In genomic region chr1:247332901-247333361, GRCh38 we compare ENCODE assay signal across 8 cellular contexts. TPM values are rescaled to one million over a fixed set of nuclear protein-coding genes. Genes with fewer than 3 reads are reported as not detected.
A peak's percentile ranks its signal among the peaks of the same experiment; 100 is the strongest.
DNase-seq lines count a peak whose midpoint lies in the region; ATAC-seq, FAIRE-seq and TF ChIP-seq lines count a peak whose summit lies in the region.

No MANE protein-coding gene starts in this region.

- peaks cover 9% of the 10 kb centered on the region in 2 donors for H3K4me1 ChIP-seq in kidney (ENCODE audit: control insufficient read depth in 1 of 2, insufficient read depth in 1 of 2, low read depth in 1 of 2, low read length in 2 of 2)
- 0 out of 2 replicates have a peak, but pooled peaks cover 5% of the 10 kb centered on the region for H3K4me1 ChIP-seq in MM.1S (ENCODE audit: low read length)

- H3K36me3 Mint-ChIP-seq in brain = peaks cover 28% of the 10 kb centered on the region
- H3K36me3 Mint-ChIP-seq in stimulated activated effector memory CD8-positive, alpha-beta T cell treated with anti-CD3 and anti-CD28 coated beads, Interleukin-12 subunit alpha, Interleukin-12 subunit beta, amount 100 ng/mL, for 72 hours = no peaks in the 10 kb centered on the region

- intact Hi-C loops in kidney (cut with DNase I) = no loop called here

- no peaks in the 10 kb centered on the region for H4K20me1 ChIP-seq in MM.1S (ENCODE audit: insufficient read depth, low read length)

- H3K9ac ChIP-seq in kidney (ENCODE audit: low read length in 2 of 2) (peak overlapping the region in 1 of 2 donors; percentile 73), MM.1S (ENCODE audit: low read length) (no peak overlapping the region)

- H3K27ac ChIP-seq in kidney (ENCODE audit: low read depth in 2 of 2, low read length in 2 of 2) (peak overlapping the region in 1 of 2 donors; percentile 76), MM.1S (ENCODE audit: low read length) (no peak overlapping the region)

- peak overlapping the region; percentile 65 to 66 for H3K4me3 ChIP-seq in kidney (ENCODE audit: low read length in 2 of 2)
- no peak overlapping the region for H3K4me3 ChIP-seq in MM.1S (ENCODE audit: low read length)

- H3K27ac Mint-ChIP-seq in brain = peak overlapping the region; percentile 86 to 98 (median 91)
- peak overlapping the region; percentile 50 for H3K27ac Mint-ChIP-seq in stimulated activated effector memory CD8-positive, alpha-beta T cell treated with anti-CD3 and anti-CD28 coated beads, Interleukin-12 subunit alpha, Interleukin-12 subunit beta, amount 100 ng/mL, for 72 hours

- TF ChIP-seq CTCF in brain (conservative IDR thresholded peaks at IDR 0.05) (no peak), kidney (IDR thresholded peaks at IDR 0.05; ENCODE audit: borderline replicate concordance, extremely low read depth, insufficient read depth) (no peak), MM.1S (IDR thresholded peaks at IDR 0.05; ENCODE audit: low read length) (no peak)

- no peaks in the 10 kb centered on the region for H3K27me3 ChIP-seq in MM.1S (replicated peaks; ENCODE audit: insufficient read depth, low read length)

- H3K4me1 Mint-ChIP-seq in brain = peaks cover 67% of the 10 kb centered on the region
- H3K4me1 Mint-ChIP-seq in stimulated activated effector memory CD8-positive, alpha-beta T cell treated with anti-CD3 and anti-CD28 coated beads, Interleukin-12 subunit alpha, Interleukin-12 subunit beta, amount 100 ng/mL, for 72 hours = peaks cover 41% of the 10 kb centered on the region

- no peaks in the 10 kb centered on the region for H3K9me3 Mint-ChIP-seq in brain
- no peaks in the 10 kb centered on the region for H3K9me3 Mint-ChIP-seq in stimulated activated effector memory CD8-positive, alpha-beta T cell treated with anti-CD3 and anti-CD28 coated beads, Interleukin-12 subunit alpha, Interleukin-12 subunit beta, amount 100 ng/mL, for 72 hours

- no peak overlapping the region for H2AFZ ChIP-seq in MM.1S (ENCODE audit: low read length)

- H3K9me2 ChIP-seq in MM.1S (replicated peaks; ENCODE audit: insufficient read depth, low read length) = no peaks in the 10 kb centered on the region

- no peak for ATAC-seq in stimulated activated effector memory CD8-positive, alpha-beta T cell treated with anti-CD3 and anti-CD28 coated beads, Interleukin-12 subunit alpha, Interleukin-12 subunit beta, amount 100 ng/mL, for 72 hours
- ATAC-seq in GM18502 (IDR thresholded peaks at IDR 0.05; ENCODE audit: poor library complexity, unreplicated experiment) = no peak

- H3K27me3 Mint-ChIP-seq in brain = no peaks in the 10 kb centered on the region

- no peak overlapping the region for H3K4me2 ChIP-seq in MM.1S (ENCODE audit: low read depth, low read length)

- no peaks in the 10 kb centered on the region for H3F3A ChIP-seq in MM.1S (ENCODE audit: insufficient read depth, low read length)

- FAIRE-seq in kidney (lab: Jason Lieb, UNC) = no peak

- H3K79me2 ChIP-seq in MM.1S (ENCODE audit: low read length) = peaks cover 6% of the 10 kb centered on the region; the same call in 1 of the 2 replicates

- DNase-seq in DMS79 (lab: John Stamatoyannopoulos, UW) = peak; percentile 14
- peak; percentile 53 for DNase-seq in NCI-H2029 treated with DMSO at 0.1 percent for 48 hours (lab: John Stamatoyannopoulos, UW)
- no peak for DNase-seq in kidney
- no peak for DNase-seq in stimulated activated effector memory CD8-positive, alpha-beta T cell treated with anti-CD3 and anti-CD28 coated beads, Interleukin-12 subunit alpha, Interleukin-12 subunit beta, amount 100 ng/mL, for 72 hours (ENCODE audit: low spot score in 2 of 2)
- no peak for DNase-seq in MM.1S
- no peak for DNase-seq in effector CD8-positive, alpha-beta T cell (lab: John Stamatoyannopoulos, UW)

- H3K36me3 ChIP-seq in kidney (ENCODE audit: control insufficient read depth in 1 of 2, insufficient read depth in 2 of 2, low read length in 2 of 2) = peaks cover 12 to 15% of the 10 kb centered on the region in 2 donors
- no peaks in the 10 kb centered on the region for H3K36me3 ChIP-seq in MM.1S (replicated peaks; ENCODE audit: insufficient read depth, low read length)

- H3K4me3 Mint-ChIP-seq in brain = peak overlapping the region; percentile 86 to 94 (median 88)
- H3K4me3 Mint-ChIP-seq in stimulated activated effector memory CD8-positive, alpha-beta T cell treated with anti-CD3 and anti-CD28 coated beads, Interleukin-12 subunit alpha, Interleukin-12 subunit beta, amount 100 ng/mL, for 72 hours = peak overlapping the region; percentile 85

- no peaks in the 10 kb centered on the region for H3K9me3 ChIP-seq in kidney (ENCODE audit: control insufficient read depth in 1 of 2, low read length in 2 of 2)
- H3K9me3 ChIP-seq in MM.1S (replicated peaks; ENCODE audit: insufficient read depth, low read length) = no peaks in the 10 kb centered on the region

RNA-seq across cellular contexts. Expression of gene ZNF496, which starts 1.3 kb away (rescaled TPM):
- polyA plus RNA-seq in brain (ENCODE audit: insufficient read depth, low read depth, low replicate concordance) (32.4 TPM), kidney (ENCODE audit: insufficient read depth, low read depth, low replicate concordance) (6.3 TPM)
- total RNA-seq in kidney = 27.0 TPM

Comparison
In these comparisons a context has a peak if more than half of its experiments do, and no peak if none do; other contexts are left out.
1. DNase-seq: peak in DMS79 (single experiment) and NCI-H2029 treated with DMSO at 0.1 percent for 48 hours (single experiment); none in kidney (single experiment), stimulated activated effector memory CD8-positive, alpha-beta T cell treated with anti-CD3 and anti-CD28 coated beads, Interleukin-12 subunit alpha, Interleukin-12 subunit beta, amount 100 ng/mL, for 72 hours (0 of 2), MM.1S (single experiment) and effector CD8-positive, alpha-beta T cell (single experiment).